Comparison of ENCODE assay signal across 8 cellular contexts in genomic region chrX:41705680-41706374, GRCh38.
DNase-seq lines count a peak whose midpoint lies in the region; ATAC-seq and TF ChIP-seq lines count a peak whose summit lies in the region.

No MANE protein-coding gene starts in this region.

- no peaks in the 10 kb centered on the region for H3K27me3 ChIP-seq in DND-41 (ENCODE audit: insufficient read depth, low read length, poor library complexity)

- H3K4me2 ChIP-seq in DND-41 (ENCODE audit: insufficient read depth, low read length) = no peak overlapping the region

- H3K27ac Mint-ChIP-seq in central memory CD8-positive, alpha-beta T cell (ENCODE audit: low read depth) = peak overlapping the region; percentile 48

- DNase-seq in DND-41 = peak; percentile 23
- DNase-seq in central memory CD8-positive, alpha-beta T cell (ENCODE audit: low spot score in 2 of 2) = no peak
- no peak for DNase-seq in SHP77 treated with DMSO at 0.1 percent for 48 hours (lab: John Stamatoyannopoulos, UW)
- DNase-seq in epidermal melanocyte (ENCODE audit: insufficient read length, low spot score) = no peak
- no peak for DNase-seq in NCI-H748 (lab: John Stamatoyannopoulos, UW; ENCODE audit: unreplicated experiment)
- DNase-seq in NCI-H774 (lab: John Stamatoyannopoulos, UW) = no peak

- no peaks in the 10 kb centered on the region for H3K27me3 Mint-ChIP-seq in central memory CD8-positive, alpha-beta T cell

- no peaks in the 10 kb centered on the region for H3K79me2 ChIP-seq in DND-41 (ENCODE audit: insufficient read depth, low read length)

- H2AFZ ChIP-seq in DND-41 (ENCODE audit: low read depth, low read length) = no peak overlapping the region

- ATAC-seq in DND-41 (ENCODE audit: insufficient read depth, low read depth) (peak; percentile 62), GM19455 (IDR thresholded peaks at IDR 0.05; ENCODE audit: unreplicated experiment) (peak; percentile 85), HG03460 (IDR thresholded peaks at IDR 0.05; ENCODE audit: unreplicated experiment) (peak; percentile 91)
- ATAC-seq in central memory CD8-positive, alpha-beta T cell (replicated peaks; ENCODE audit: extremely low read depth, poor library complexity, severe bottlenecking) = no peak

- TF ChIP-seq CTCF in DND-41 (IDR thresholded peaks at IDR 0.05; ENCODE audit: borderline replicate concordance, extremely low read depth, low read length, poor library complexity, severe bottlenecking) = no peak

- H3K27ac ChIP-seq in DND-41 (ENCODE audit: low read length) = peak overlapping the region; percentile 67

- H3K9me3 ChIP-seq in DND-41 (ENCODE audit: insufficient read depth, low read length, severe bottlenecking) = no peaks in the 10 kb centered on the region

- H3K9ac ChIP-seq in DND-41 (ENCODE audit: low read depth, low read length) = no peak overlapping the region

- no peaks in the 10 kb centered on the region for H3K9me3 Mint-ChIP-seq in central memory CD8-positive, alpha-beta T cell

- H3K4me3 ChIP-seq in DND-41 (ENCODE audit: low read depth in 1 of 2, low read length in 2 of 2) = no peak overlapping the region

- no peaks in the 10 kb centered on the region for H4K20me1 ChIP-seq in DND-41 (ENCODE audit: insufficient read depth, low read length)

- H3K4me3 Mint-ChIP-seq in central memory CD8-positive, alpha-beta T cell = peak overlapping the region; percentile 21

- peaks cover 35% of the 10 kb centered on the region for H3K4me1 Mint-ChIP-seq in central memory CD8-positive, alpha-beta T cell

- H3K4me1 ChIP-seq in DND-41 (ENCODE audit: insufficient read depth, low read length) = peaks cover 21% of the 10 kb centered on the region

- H3K36me3 Mint-ChIP-seq in central memory CD8-positive, alpha-beta T cell (ENCODE audit: insufficient read depth) = peaks cover 2% of the 10 kb centered on the region

- peaks cover 3% of the 10 kb centered on the region; the same call in 1 of the 2 replicates for H3K36me3 ChIP-seq in DND-41 (ENCODE audit: insufficient read depth, low read length)
